Comparison of ENCODE assay signal across 9 cellular contexts in genomic region chr9:38529317-38529716, GRCh38.
"Had no signal": no experiment of that assay in that cellular context is flagged by ENCODE, and none has a peak within 500 bp of the region (broad histone marks: within the 10 kb centered on the region; RNA-seq: fewer than 3 reads in every experiment).

No MANE protein-coding gene starts in this region.

- H3K4me3 Mint-ChIP-seq: GM23338, H9, HFFc6 had no signal

- H3K27ac Mint-ChIP-seq: GM23338, H9, HFFc6 had no signal

- H3K4me2 ChIP-seq: GM23338 had no signal

- ATAC-seq: GM23338, K562 had no signal

- DNase-seq: H9, HCEC 1CT, HFFc6, IMR-90, KG1 had no signal

- H3K4me3 ChIP-seq: GM23338, K562 had no signal

- H3K9me3 Mint-ChIP-seq: HFFc6 had no signal

- FAIRE-seq: H1, HTR-8/SVneo, K562 had no signal
